Comparison of ENCODE assay signal across 9 cellular contexts in genomic region chr3:88019024-88019423, GRCh38. TPM values are rescaled to one million over a fixed set of nuclear protein-coding genes. Genes with fewer than 3 reads are reported as not detected.
DNase-seq lines count a peak whose midpoint lies in the region; ATAC-seq, FAIRE-seq and TF ChIP-seq lines count a peak whose summit lies in the region.
"Had no signal": no experiment of that assay in that cellular context is flagged by ENCODE, and none has a peak within 500 bp of the region (broad histone marks: within the 10 kb centered on the region; RNA-seq: fewer than 3 reads in every experiment).

No MANE protein-coding gene starts in this region.

- no peaks in the 10 kb centered on the region for H3K36me3 Mint-ChIP-seq in astrocyte (ENCODE audit: low read depth, unreplicated experiment)

- no peaks in the 10 kb centered on the region for H3K79me2 ChIP-seq in astrocyte (ENCODE audit: insufficient read depth, low read length)

- H3K27me3 Mint-ChIP-seq in astrocyte (ENCODE audit: low read depth, unreplicated experiment): no peaks in the 10 kb centered on the region

- ATAC-seq in GM18520 (IDR thresholded peaks at IDR 0.05; ENCODE audit: unreplicated experiment) (peak; percentile 99), GM21515 (IDR thresholded peaks at IDR 0.05; ENCODE audit: unreplicated experiment) (peak; percentile 92), HG03196 (IDR thresholded peaks at IDR 0.05; ENCODE audit: unreplicated experiment) (peak; percentile 91)

- no peak for TF ChIP-seq CTCF in astrocyte (IDR thresholded peaks at IDR 0.05; ENCODE audit: insufficient read depth, low read depth, low read length)

- no peak overlapping the region for H3K9ac ChIP-seq in astrocyte (ENCODE audit: low read length)

- H3K4me3 Mint-ChIP-seq in astrocyte (ENCODE audit: unreplicated experiment): no peak overlapping the region

- H3K9me3 ChIP-seq in astrocyte (ENCODE audit: insufficient read depth, low read depth, low read length): no peaks in the 10 kb centered on the region

- H3K27ac Mint-ChIP-seq in astrocyte (ENCODE audit: unreplicated experiment): no peak overlapping the region

- no peak overlapping the region for H3K4me2 ChIP-seq in astrocyte (ENCODE audit: low read length)

- H3K9me3 Mint-ChIP-seq in astrocyte (ENCODE audit: unreplicated experiment): peaks cover 4% of the 10 kb centered on the region

- no peaks in the 10 kb centered on the region for H3K27me3 ChIP-seq in astrocyte (ENCODE audit: insufficient read depth, low read length)

- H3K4me3 ChIP-seq in astrocyte (ENCODE audit: insufficient read depth, low read depth, low read length): no peak overlapping the region

- H3K4me1 Mint-ChIP-seq in astrocyte (ENCODE audit: low read depth, unreplicated experiment): peaks cover 3% of the 10 kb centered on the region

- no peaks in the 10 kb centered on the region for H4K20me1 ChIP-seq in astrocyte (ENCODE audit: insufficient read depth, low read length)

- no peaks in the 10 kb centered on the region for H3K4me1 ChIP-seq in astrocyte (ENCODE audit: insufficient read depth, low read length)

- no peaks in the 10 kb centered on the region for H3K36me3 ChIP-seq in astrocyte (ENCODE audit: insufficient read depth, low read length)

- H2AFZ ChIP-seq in astrocyte (ENCODE audit: low read depth, low read length): no peak overlapping the region

- FAIRE-seq in astrocyte (lab: Jason Lieb, UNC): no peak

- no peak overlapping the region for H3K27ac ChIP-seq in astrocyte (ENCODE audit: low read depth, low read length)

- DNase-seq in astrocyte (ENCODE audit: low read depth) (peak; percentile 8), NOMO-1 treated with dmso at 0.1 percent for 144 hours (lab: John Stamatoyannopoulos, UW; ENCODE audit: unreplicated experiment) (no peak), COLO668 (lab: John Stamatoyannopoulos, UW; ENCODE audit: unreplicated experiment) (no peak), superior temporal gyrus (ENCODE audit: extremely low spot score) (no peak), NCI-H1092 (lab: John Stamatoyannopoulos, UW) (no peak)
- DNase-seq: amygdala had no signal

RNA-seq across cellular contexts. Expression of gene CGGBP1, which starts 39.8 kb away (rescaled TPM):
- 59.5 and 59.8 TPM in 2 replicates for total RNA-seq in astrocyte

RNA-seq across cellular contexts. Expression of gene ZNF654, which starts 40.0 kb away (rescaled TPM):
- total RNA-seq in astrocyte: 18.7 and 19.1 TPM in 2 replicates
